Comparison of ENCODE assay signal across 10 cellular contexts in the genomic region with DNA sequence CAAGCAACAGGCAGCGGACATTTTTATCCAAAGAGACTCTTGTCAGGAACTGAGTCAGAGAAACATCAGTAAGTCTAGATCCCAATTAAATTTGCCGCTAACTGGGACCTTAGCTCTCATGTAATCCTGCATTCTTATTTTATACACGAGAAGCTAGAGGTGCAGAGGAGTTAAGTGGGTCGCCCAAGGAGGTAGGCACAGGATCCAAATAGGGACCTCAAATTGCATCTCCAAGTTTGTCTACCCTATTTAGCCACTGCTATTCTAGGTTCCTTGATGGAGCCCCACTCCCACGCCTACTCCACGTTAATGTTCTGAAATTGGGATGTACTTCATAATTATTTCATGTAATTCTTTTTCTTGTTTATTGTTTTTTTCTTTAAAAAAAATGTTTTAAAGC. TPM values are rescaled to one million over a fixed set of nuclear protein-coding genes. Genes with fewer than 3 reads are reported as not detected.
"Had no signal": no experiment of that assay in that cellular context is flagged by ENCODE, and none has a peak within 500 bp of the region (broad histone marks: within the 10 kb centered on the region; RNA-seq: fewer than 3 reads in every experiment).

No MANE protein-coding gene starts in this region.

- H3K36me3 ChIP-seq: HAP-1 had no signal

- DNase-seq: GM23248, GOT3, H7, HFFc6, IMR-90, KG1 had no signal

- H3K9me3 ChIP-seq: HAP-1 had no signal

- H2AFZ ChIP-seq: GM23248 had no signal

- H3K9ac ChIP-seq: GM23248 had no signal

- ATAC-seq: HCT116, K562 had no signal

- H3K4me3 ChIP-seq: GM23248, HAP-1, K562 had no signal

- H3K27ac ChIP-seq: GM23248 had no signal

RNA-seq across cellular contexts. Expression of gene TRIM9, which starts 19.9 kb away (rescaled TPM):
- total RNA-seq: HT-29 had no signal
